1 cellular context compared by ENCODE assay signal in the genomic region with DNA sequence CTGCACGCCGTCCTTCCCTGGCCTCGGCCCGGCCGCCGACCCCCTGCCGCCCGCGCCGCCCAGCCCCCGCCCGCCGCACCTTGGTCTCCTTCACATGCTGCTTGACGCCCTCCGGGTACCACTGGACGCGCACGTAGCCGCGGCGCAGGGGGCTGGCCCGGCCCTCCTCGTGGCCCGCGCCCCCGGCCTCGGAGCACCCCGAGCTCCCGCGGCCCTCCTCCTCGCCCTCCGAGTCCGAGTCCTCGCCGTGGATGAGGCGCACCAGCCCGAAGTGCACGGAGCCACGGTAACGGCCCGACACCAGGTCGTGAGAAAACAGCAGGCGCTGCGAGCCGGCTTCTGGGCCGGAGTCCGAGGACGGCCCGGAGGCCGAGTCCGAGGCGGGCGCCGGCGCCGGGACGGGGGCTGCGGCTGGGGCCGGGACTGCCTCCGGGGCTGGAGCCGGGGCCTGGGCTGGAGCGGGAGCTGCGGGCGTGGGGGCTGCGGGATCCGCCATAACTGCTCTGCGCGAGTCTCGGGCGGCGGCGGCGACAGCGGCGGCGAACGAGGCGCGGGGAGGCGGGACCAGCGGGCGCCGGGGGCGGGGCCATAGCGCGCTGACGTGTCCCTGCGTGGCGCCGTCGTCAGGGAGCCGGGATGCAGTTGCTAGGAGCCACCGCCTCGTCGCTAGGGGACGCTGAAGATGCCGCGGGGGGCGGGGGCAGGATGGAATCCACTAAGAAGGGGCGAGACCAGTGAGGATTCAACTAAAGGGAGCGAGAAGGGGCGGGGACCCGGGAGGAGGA.
TF ChIP-seq lines count a peak whose summit lies in the region.

A gene (minus strand): TSS at position 507 of the 785 bp plus-strand sequence. CDS start 11 bp downstream, at position 496.

TF ChIP-seq in K562, 482 proteins besides CTCF, POLR2A, EP300 and RAD21 (continued from another document and continues in another):
- TF ChIP-seq, protein P1, sequence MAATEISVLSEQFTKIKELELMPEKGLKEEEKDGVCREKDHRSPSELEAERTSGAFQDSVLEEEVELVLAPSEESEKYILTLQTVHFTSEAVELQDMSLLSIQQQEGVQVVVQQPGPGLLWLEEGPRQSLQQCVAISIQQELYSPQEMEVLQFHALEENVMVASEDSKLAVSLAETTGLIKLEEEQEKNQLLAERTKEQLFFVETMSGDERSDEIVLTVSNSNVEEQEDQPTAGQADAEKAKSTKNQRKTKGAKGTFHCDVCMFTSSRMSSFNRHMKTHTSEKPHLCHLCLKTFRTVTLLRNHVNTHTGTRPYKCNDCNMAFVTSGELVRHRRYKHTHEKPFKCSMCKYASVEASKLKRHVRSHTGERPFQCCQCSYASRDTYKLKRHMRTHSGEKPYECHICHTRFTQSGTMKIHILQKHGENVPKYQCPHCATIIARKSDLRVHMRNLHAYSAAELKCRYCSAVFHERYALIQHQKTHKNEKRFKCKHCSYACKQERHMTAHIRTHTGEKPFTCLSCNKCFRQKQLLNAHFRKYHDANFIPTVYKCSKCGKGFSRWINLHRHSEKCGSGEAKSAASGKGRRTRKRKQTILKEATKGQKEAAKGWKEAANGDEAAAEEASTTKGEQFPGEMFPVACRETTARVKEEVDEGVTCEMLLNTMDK (IDR thresholded peaks at IDR 0.05; ENCODE audit: borderline replicate concordance, insufficient read depth, low read depth, low read length, poor library complexity, severe bottlenecking) = no peak
- TF ChIP-seq HMGN3 (IDR thresholded peaks at IDR 0.05; ENCODE audit: borderline replicate concordance, extremely low read depth, insufficient read length, low read depth, low read length) = peak; percentile 58
- TF ChIP-seq XRCC3 (IDR thresholded peaks at IDR 0.05) = no peak
- TF ChIP-seq TFAM (CRISPR knock-in tag; conservative IDR thresholded peaks at IDR 0.05) = no peak
- no peak for TF ChIP-seq HSF4 (CRISPR knock-in tag; IDR thresholded peaks at IDR 0.05; ENCODE audit: borderline replicate concordance)
- no peak for TF ChIP-seq GTF2A2 (tag; IDR thresholded peaks at IDR 0.05)
- peak; percentile 36; the same call in 1 of the 2 replicates for TF ChIP-seq MYC (IDR thresholded peaks at IDR 0.05; ENCODE audit: low read depth, low read length)
- TF ChIP-seq MYC (CRISPR knock-in tag; IDR thresholded peaks at IDR 0.05; ENCODE audit: borderline replicate concordance, low read depth) = no peak
- no peak for TF ChIP-seq DNMT1 (IDR thresholded peaks at IDR 0.05)
- TF ChIP-seq SMAD1 (IDR thresholded peaks at IDR 0.05; ENCODE audit: low read depth, low read length, partially characterized antibody) = no peak
- TF ChIP-seq KAT2B (IDR thresholded peaks at IDR 0.05; ENCODE audit: low read depth, low read length) = no peak
- no peak for TF ChIP-seq POLR2AphosphoS2 (IDR thresholded peaks at IDR 0.05; ENCODE audit: low read length)
- TF ChIP-seq, protein P2, sequence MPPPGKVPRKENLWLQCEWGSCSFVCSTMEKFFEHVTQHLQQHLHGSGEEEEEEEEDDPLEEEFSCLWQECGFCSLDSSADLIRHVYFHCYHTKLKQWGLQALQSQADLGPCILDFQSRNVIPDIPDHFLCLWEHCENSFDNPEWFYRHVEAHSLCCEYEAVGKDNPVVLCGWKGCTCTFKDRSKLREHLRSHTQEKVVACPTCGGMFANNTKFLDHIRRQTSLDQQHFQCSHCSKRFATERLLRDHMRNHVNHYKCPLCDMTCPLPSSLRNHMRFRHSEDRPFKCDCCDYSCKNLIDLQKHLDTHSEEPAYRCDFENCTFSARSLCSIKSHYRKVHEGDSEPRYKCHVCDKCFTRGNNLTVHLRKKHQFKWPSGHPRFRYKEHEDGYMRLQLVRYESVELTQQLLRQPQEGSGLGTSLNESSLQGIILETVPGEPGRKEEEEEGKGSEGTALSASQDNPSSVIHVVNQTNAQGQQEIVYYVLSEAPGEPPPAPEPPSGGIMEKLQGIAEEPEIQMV (tag; conservative IDR thresholded peaks at IDR 0.05; ENCODE audit: low read depth) = no peak
- peak; percentile 74 for TF ChIP-seq TAF1 (IDR thresholded peaks at IDR 0.05; ENCODE audit: control insufficient read depth, extremely low read depth, insufficient read depth, low read length, severe bottlenecking)
- TF ChIP-seq MAFK (IDR thresholded peaks at IDR 0.05; ENCODE audit: low read length) = no peak
- peak; percentile 24; the same call in 1 of the 2 replicates for TF ChIP-seq SPI1 (IDR thresholded peaks at IDR 0.05; ENCODE audit: borderline replicate concordance, low read depth, low read length)
- no peak for TF ChIP-seq TCF7 (IDR thresholded peaks at IDR 0.05; ENCODE audit: borderline replicate concordance)
- no peak for TF ChIP-seq MECOM (CRISPR knock-in tag; IDR thresholded peaks at IDR 0.05)
- no peak for TF ChIP-seq ESRRB (CRISPR knock-in tag; IDR thresholded peaks at IDR 0.05; ENCODE audit: borderline replicate concordance)
- TF ChIP-seq ETV5 (CRISPR knock-in tag; IDR thresholded peaks at IDR 0.05; ENCODE audit: low read depth) = no peak
- TF ChIP-seq, protein P3, sequence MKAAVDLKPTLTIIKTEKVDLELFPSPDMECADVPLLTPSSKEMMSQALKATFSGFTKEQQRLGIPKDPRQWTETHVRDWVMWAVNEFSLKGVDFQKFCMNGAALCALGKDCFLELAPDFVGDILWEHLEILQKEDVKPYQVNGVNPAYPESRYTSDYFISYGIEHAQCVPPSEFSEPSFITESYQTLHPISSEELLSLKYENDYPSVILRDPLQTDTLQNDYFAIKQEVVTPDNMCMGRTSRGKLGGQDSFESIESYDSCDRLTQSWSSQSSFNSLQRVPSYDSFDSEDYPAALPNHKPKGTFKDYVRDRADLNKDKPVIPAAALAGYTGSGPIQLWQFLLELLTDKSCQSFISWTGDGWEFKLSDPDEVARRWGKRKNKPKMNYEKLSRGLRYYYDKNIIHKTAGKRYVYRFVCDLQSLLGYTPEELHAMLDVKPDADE (conservative IDR thresholded peaks at IDR 0.05; ENCODE audit: control insufficient read depth, low read depth, low read length) = no peak
- TF ChIP-seq, protein P4, sequence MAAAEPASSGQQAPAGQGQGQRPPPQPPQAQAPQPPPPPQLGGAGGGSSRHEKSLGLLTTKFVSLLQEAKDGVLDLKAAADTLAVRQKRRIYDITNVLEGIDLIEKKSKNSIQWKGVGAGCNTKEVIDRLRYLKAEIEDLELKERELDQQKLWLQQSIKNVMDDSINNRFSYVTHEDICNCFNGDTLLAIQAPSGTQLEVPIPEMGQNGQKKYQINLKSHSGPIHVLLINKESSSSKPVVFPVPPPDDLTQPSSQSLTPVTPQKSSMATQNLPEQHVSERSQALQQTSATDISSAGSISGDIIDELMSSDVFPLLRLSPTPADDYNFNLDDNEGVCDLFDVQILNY (CRISPR knock-in tag; IDR thresholded peaks at IDR 0.05) = no peak
- no peak for TF ChIP-seq CBX1 (IDR thresholded peaks at IDR 0.05; ENCODE audit: low read depth)
- TF ChIP-seq ZSCAN32 (CRISPR knock-in tag; IDR thresholded peaks at IDR 0.05) = no peak
- TF ChIP-seq ZNF79 (CRISPR knock-in tag; IDR thresholded peaks at IDR 0.05; ENCODE audit: low read depth) = no peak
- peak; percentile 92 for TF ChIP-seq CXXC5 (CRISPR knock-in tag; IDR thresholded peaks at IDR 0.05)
- TF ChIP-seq, protein P5, sequence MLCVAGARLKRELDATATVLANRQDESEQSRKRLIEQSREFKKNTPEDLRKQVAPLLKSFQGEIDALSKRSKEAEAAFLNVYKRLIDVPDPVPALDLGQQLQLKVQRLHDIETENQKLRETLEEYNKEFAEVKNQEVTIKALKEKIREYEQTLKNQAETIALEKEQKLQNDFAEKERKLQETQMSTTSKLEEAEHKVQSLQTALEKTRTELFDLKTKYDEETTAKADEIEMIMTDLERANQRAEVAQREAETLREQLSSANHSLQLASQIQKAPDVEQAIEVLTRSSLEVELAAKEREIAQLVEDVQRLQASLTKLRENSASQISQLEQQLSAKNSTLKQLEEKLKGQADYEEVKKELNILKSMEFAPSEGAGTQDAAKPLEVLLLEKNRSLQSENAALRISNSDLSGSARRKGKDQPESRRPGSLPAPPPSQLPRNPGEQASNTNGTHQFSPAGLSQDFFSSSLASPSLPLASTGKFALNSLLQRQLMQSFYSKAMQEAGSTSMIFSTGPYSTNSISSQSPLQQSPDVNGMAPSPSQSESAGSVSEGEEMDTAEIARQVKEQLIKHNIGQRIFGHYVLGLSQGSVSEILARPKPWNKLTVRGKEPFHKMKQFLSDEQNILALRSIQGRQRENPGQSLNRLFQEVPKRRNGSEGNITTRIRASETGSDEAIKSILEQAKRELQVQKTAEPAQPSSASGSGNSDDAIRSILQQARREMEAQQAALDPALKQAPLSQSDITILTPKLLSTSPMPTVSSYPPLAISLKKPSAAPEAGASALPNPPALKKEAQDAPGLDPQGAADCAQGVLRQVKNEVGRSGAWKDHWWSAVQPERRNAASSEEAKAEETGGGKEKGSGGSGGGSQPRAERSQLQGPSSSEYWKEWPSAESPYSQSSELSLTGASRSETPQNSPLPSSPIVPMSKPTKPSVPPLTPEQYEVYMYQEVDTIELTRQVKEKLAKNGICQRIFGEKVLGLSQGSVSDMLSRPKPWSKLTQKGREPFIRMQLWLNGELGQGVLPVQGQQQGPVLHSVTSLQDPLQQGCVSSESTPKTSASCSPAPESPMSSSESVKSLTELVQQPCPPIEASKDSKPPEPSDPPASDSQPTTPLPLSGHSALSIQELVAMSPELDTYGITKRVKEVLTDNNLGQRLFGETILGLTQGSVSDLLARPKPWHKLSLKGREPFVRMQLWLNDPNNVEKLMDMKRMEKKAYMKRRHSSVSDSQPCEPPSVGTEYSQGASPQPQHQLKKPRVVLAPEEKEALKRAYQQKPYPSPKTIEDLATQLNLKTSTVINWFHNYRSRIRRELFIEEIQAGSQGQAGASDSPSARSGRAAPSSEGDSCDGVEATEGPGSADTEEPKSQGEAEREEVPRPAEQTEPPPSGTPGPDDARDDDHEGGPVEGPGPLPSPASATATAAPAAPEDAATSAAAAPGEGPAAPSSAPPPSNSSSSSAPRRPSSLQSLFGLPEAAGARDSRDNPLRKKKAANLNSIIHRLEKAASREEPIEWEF (CRISPR knock-in tag; IDR thresholded peaks at IDR 0.05) = no peak
- TF ChIP-seq, protein P6, sequence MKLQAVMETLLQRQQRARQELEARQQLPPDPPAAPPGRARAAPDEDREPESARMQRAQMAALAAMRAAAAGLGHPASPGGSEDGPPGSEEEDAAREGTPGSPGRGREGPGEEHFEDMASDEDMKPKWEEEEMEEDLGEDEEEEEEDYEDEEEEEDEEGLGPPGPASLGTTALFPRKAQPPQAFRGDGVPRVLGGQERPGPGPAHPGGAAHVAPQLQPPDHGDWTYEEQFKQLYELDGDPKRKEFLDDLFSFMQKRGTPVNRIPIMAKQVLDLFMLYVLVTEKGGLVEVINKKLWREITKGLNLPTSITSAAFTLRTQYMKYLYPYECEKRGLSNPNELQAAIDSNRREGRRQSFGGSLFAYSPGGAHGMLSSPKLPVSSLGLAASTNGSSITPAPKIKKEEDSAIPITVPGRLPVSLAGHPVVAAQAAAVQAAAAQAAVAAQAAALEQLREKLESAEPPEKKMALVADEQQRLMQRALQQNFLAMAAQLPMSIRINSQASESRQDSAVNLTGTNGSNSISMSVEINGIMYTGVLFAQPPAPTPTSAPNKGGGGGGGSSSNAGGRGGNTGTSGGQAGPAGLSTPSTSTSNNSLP (IDR thresholded peaks at IDR 0.05; ENCODE audit: borderline replicate concordance, low read depth, low read length) = no peak
- no peak for TF ChIP-seq FOXJ2 (tag; IDR thresholded peaks at IDR 0.05)
- TF ChIP-seq, protein P7, sequence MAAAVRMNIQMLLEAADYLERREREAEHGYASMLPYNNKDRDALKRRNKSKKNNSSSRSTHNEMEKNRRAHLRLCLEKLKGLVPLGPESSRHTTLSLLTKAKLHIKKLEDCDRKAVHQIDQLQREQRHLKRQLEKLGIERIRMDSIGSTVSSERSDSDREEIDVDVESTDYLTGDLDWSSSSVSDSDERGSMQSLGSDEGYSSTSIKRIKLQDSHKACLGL (CRISPR knock-in tag; IDR thresholded peaks at IDR 0.05; ENCODE audit: borderline replicate concordance, poor library complexity, severe bottlenecking) = no peak
- no peak for TF ChIP-seq HNRNPK (IDR thresholded peaks at IDR 0.05; ENCODE audit: low read depth, low read length, poor library complexity, severe bottlenecking)
- no peak for TF ChIP-seq CBX5 (IDR thresholded peaks at IDR 0.05; ENCODE audit: borderline replicate concordance, low read depth)
- TF ChIP-seq GTF2F1 (IDR thresholded peaks at IDR 0.05; ENCODE audit: low read depth, low read length) = no peak
- no peak for TF ChIP-seq FOXM1 (IDR thresholded peaks at IDR 0.05; ENCODE audit: low read depth)
- no peak for TF ChIP-seq FOXM1 (CRISPR knock-in tag; IDR thresholded peaks at IDR 0.05; ENCODE audit: low read depth)
- TF ChIP-seq, protein P8, sequence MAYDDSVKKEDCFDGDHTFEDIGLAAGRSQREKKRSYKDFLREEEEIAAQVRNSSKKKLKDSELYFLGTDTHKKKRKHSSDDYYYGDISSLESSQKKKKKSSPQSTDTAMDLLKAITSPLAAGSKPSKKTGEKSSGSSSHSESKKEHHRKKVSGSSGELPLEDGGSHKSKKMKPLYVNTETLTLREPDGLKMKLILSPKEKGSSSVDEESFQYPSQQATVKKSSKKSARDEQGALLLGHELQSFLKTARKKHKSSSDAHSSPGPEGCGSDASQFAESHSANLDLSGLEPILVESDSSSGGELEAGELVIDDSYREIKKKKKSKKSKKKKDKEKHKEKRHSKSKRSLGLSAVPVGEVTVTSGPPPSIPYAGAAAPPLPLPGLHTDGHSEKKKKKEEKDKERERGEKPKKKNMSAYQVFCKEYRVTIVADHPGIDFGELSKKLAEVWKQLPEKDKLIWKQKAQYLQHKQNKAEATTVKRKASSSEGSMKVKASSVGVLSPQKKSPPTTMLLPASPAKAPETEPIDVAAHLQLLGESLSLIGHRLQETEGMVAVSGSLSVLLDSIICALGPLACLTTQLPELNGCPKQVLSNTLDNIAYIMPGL (CRISPR knock-in tag; IDR thresholded peaks at IDR 0.05) = no peak
- TF ChIP-seq NFE2L1 (tag; IDR thresholded peaks at IDR 0.05; ENCODE audit: borderline replicate concordance, low read depth) = no peak
- TF ChIP-seq, protein P9, sequence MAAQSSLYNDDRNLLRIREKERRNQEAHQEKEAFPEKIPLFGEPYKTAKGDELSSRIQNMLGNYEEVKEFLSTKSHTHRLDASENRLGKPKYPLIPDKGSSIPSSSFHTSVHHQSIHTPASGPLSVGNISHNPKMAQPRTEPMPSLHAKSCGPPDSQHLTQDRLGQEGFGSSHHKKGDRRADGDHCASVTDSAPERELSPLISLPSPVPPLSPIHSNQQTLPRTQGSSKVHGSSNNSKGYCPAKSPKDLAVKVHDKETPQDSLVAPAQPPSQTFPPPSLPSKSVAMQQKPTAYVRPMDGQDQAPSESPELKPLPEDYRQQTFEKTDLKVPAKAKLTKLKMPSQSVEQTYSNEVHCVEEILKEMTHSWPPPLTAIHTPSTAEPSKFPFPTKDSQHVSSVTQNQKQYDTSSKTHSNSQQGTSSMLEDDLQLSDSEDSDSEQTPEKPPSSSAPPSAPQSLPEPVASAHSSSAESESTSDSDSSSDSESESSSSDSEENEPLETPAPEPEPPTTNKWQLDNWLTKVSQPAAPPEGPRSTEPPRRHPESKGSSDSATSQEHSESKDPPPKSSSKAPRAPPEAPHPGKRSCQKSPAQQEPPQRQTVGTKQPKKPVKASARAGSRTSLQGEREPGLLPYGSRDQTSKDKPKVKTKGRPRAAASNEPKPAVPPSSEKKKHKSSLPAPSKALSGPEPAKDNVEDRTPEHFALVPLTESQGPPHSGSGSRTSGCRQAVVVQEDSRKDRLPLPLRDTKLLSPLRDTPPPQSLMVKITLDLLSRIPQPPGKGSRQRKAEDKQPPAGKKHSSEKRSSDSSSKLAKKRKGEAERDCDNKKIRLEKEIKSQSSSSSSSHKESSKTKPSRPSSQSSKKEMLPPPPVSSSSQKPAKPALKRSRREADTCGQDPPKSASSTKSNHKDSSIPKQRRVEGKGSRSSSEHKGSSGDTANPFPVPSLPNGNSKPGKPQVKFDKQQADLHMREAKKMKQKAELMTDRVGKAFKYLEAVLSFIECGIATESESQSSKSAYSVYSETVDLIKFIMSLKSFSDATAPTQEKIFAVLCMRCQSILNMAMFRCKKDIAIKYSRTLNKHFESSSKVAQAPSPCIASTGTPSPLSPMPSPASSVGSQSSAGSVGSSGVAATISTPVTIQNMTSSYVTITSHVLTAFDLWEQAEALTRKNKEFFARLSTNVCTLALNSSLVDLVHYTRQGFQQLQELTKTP (IDR thresholded peaks at IDR 0.05; ENCODE audit: low read depth in 1 of 2, partially characterized antibody in 2 of 2) = no peak
